ENCODE assay signal across 14 cellular contexts in the genomic region with DNA sequence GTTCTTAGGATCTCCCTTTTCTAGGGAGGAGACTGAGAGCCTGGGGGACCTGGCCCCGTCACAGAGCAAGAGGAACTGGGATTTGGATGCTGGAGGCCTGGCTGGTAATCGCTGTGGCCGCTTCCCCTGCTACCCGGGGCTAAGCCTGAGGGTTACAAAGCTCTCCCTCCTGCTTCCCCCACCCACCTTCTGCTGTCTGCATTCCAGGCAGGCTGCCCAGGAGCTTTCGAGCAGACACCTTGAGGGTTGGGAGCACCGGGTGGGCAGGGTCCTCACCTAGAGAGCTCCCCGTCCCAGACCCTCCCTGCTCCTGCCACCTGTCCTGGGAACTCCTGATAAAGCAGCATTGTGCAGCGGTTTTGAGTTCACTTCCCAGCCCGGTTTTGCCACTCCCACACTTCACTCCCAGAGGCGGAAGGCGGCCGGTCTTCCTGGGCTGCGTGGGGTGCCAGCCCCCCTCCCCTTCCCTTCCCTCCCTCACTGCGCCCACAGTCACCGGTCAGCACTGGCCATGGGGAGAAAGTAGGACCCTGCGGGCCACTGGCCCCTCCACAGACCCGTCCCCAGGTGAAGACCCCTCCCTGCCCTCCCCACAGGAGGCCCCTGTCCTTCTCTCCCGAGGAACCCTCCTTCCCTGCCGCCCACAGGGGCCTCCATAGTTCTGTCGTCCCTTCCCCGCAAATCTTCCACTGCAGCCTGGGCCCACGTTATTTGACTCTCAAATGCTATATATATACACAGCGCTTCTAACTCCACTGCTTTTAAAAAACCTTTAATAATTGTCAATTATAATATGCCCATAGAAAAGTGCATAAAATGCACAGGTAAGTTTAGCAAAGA. TPM values are rescaled to one million over a fixed set of nuclear protein-coding genes. Genes with fewer than 3 reads are reported as not detected.
DNase-seq lines count a peak whose midpoint lies in the region; ATAC-seq and TF ChIP-seq lines count a peak whose summit lies in the region.
"Had no signal": no experiment of that assay in that cellular context is flagged by ENCODE, and none has a peak within 500 bp of the region (broad histone marks: within the 10 kb centered on the region; RNA-seq: fewer than 3 reads in every experiment).

No MANE protein-coding gene starts in this region.

- no peaks in the 10 kb centered on the region for H3K27me3 Mint-ChIP-seq in dendritic cell treated with granulocyte-macrophage colony-stimulating factor and Interleukin-4, amounts not matched to agents 40 ng/mL and 50 ng/mL, for 4 days
- no peaks in the 10 kb centered on the region for H3K27me3 Mint-ChIP-seq in type B pancreatic cell
- H3K27me3 Mint-ChIP-seq in CD14-positive monocyte (ENCODE audit: low read depth in 3 of 3), result no peaks in the 10 kb centered on the region
- H3K27me3 Mint-ChIP-seq: stimulated activated memory B cell treated with anti-CD40 and anti-IgM and Interleukin-4, amounts not matched to agents 10 μg/mL and 1 μg/mL and 100 μg/mL, for 72 hours had no signal

- peaks cover 47% of the 10 kb centered on the region for H3K4me1 ChIP-seq in mucosa of descending colon (ENCODE audit: low read depth)
- peaks cover 11% of the 10 kb centered on the region for H3K4me1 ChIP-seq in psoas muscle

- WGBS in psoas muscle, 3 donors, result 64 to 76% (median 65%) methylated on average over 23 of the region's 23 CpGs

- H3K9me3 Mint-ChIP-seq in dendritic cell treated with granulocyte-macrophage colony-stimulating factor and Interleukin-4, amounts not matched to agents 40 ng/mL and 50 ng/mL, for 4 days, result no peaks in the 10 kb centered on the region
- H3K9me3 Mint-ChIP-seq in type B pancreatic cell, result no peaks in the 10 kb centered on the region
- no peaks in the 10 kb centered on the region for H3K9me3 Mint-ChIP-seq in CD14-positive monocyte
- H3K9me3 Mint-ChIP-seq: stimulated activated memory B cell treated with anti-CD40 and anti-IgM and Interleukin-4, amounts not matched to agents 10 μg/mL and 1 μg/mL and 100 μg/mL, for 72 hours had no signal

- no peak overlapping the region for H3K27ac ChIP-seq in psoas muscle

- peak overlapping the region; percentile 33 for H3K27ac Mint-ChIP-seq in dendritic cell treated with granulocyte-macrophage colony-stimulating factor and Interleukin-4, amounts not matched to agents 40 ng/mL and 50 ng/mL, for 4 days
- peak overlapping the region; percentile 85 for H3K27ac Mint-ChIP-seq in type B pancreatic cell
- peak overlapping the region in 2 of 7 donors; percentile 5 to 13 for H3K27ac Mint-ChIP-seq in CD14-positive monocyte
- H3K27ac Mint-ChIP-seq: stimulated activated memory B cell treated with anti-CD40 and anti-IgM and Interleukin-4, amounts not matched to agents 10 μg/mL and 1 μg/mL and 100 μg/mL, for 72 hours had no signal

- ATAC-seq in mucosa of descending colon, result peak; percentile 65
- no peak for ATAC-seq in psoas muscle
- ATAC-seq: stimulated activated memory B cell treated with anti-CD40 and anti-IgM and Interleukin-4, amounts not matched to agents 10 μg/mL and 1 μg/mL and 100 μg/mL, for 72 hours had no signal

- DNase-seq in DMS79 treated with DMSO at 0.1 percent for 48 hours (lab: John Stamatoyannopoulos, UW) (peak; percentile 23), DMS79 (lab: John Stamatoyannopoulos, UW) (no peak), mucosa of descending colon (peak in 1 of 3 donors; percentile 61), type B pancreatic cell (ENCODE audit: extremely low spot score, unreplicated experiment) (peak; percentile 65), psoas muscle (no peak), CD14-positive monocyte (ENCODE audit: low spot score) (no peak), NCI-H774 (lab: John Stamatoyannopoulos, UW) (no peak)
- DNase-seq: activated CD8-positive, alpha-beta memory T cell treated with anti-CD3 and anti-CD28 coated beads, Interleukin-2, amount 50 U/mL, for 48 hours; NCI-H345; RPMI8226; stimulated activated CD4-positive, alpha-beta T cell treated with anti-CD3 and anti-CD28 coated beads, Interleukin-1b, Interleukin-23, amount 100 ng/mL, for 48 hours had no signal

- H3K9me3 ChIP-seq in mucosa of descending colon (no peaks in the 10 kb centered on the region), psoas muscle (no peaks in the 10 kb centered on the region)

- H3K36me3 ChIP-seq in mucosa of descending colon (ENCODE audit: low read depth) (no peaks in the 10 kb centered on the region), psoas muscle (ENCODE audit: insufficient read depth in 1 of 2, low read depth in 1 of 2) (no peaks in the 10 kb centered on the region)

- intact Hi-C loops in dendritic cell treated with granulocyte-macrophage colony-stimulating factor and Interleukin-4, amounts not matched to agents 40 ng/mL and 50 ng/mL, for 4 days (cut with micrococcal nuclease), result no loop called here
- intact Hi-C loops in mucosa of descending colon (cut with DNase I, micrococcal nuclease) (no loop called here), psoas muscle (cut with DNase I) (no loop called here), CD14-positive monocyte (cut with micrococcal nuclease) (no loop called here)

- H3K4me3 ChIP-seq in mucosa of descending colon, result no peak overlapping the region
- H3K4me3 ChIP-seq in psoas muscle, result no peak overlapping the region

- peak overlapping the region; percentile 41 for H3K4me3 Mint-ChIP-seq in dendritic cell treated with granulocyte-macrophage colony-stimulating factor and Interleukin-4, amounts not matched to agents 40 ng/mL and 50 ng/mL, for 4 days
- H3K4me3 Mint-ChIP-seq in type B pancreatic cell (peak overlapping the region; percentile 65), CD14-positive monocyte (peak overlapping the region in 1 of 2 donors; percentile 59)
- H3K4me3 Mint-ChIP-seq: stimulated activated memory B cell treated with anti-CD40 and anti-IgM and Interleukin-4, amounts not matched to agents 10 μg/mL and 1 μg/mL and 100 μg/mL, for 72 hours had no signal

- no peaks in the 10 kb centered on the region for H3K27me3 ChIP-seq in psoas muscle (ENCODE audit: insufficient read depth in 3 of 3, low read length in 2 of 3)

- H3K36me3 Mint-ChIP-seq in dendritic cell treated with granulocyte-macrophage colony-stimulating factor and Interleukin-4, amounts not matched to agents 40 ng/mL and 50 ng/mL, for 4 days (ENCODE audit: low read depth), result peaks cover 6% of the 10 kb centered on the region
- H3K36me3 Mint-ChIP-seq in type B pancreatic cell (peaks cover 3% of the 10 kb centered on the region), CD14-positive monocyte (peaks cover 5 to 6% of the 10 kb centered on the region in 2 donors)

- peaks cover 60% of the 10 kb centered on the region for H3K4me1 Mint-ChIP-seq in dendritic cell treated with granulocyte-macrophage colony-stimulating factor and Interleukin-4, amounts not matched to agents 40 ng/mL and 50 ng/mL, for 4 days (ENCODE audit: low read depth)
- H3K4me1 Mint-ChIP-seq in type B pancreatic cell (ENCODE audit: unreplicated experiment), result peaks cover 65% of the 10 kb centered on the region
- H3K4me1 Mint-ChIP-seq in CD14-positive monocyte, result peaks cover 33% of the 10 kb centered on the region

- TF ChIP-seq CTCF in mucosa of descending colon (IDR thresholded peaks at IDR 0.05), result no peak
- no peak for TF ChIP-seq CTCF in type B pancreatic cell (conservative IDR thresholded peaks at IDR 0.05)
- no peak for TF ChIP-seq CTCF in psoas muscle (IDR thresholded peaks at IDR 0.05)
- no peak for TF ChIP-seq CTCF in CD14-positive monocyte (IDR thresholded peaks at IDR 0.05)

RNA-seq across cellular contexts. Expression of a gene that starts 8.1 kb away (rescaled TPM):
- total RNA-seq in mucosa of descending colon (100 to 1,000 TPM in 1 of 3 donors, 10 to 100 TPM in 2; 54.4 to 116 (median 76.5) TPM), type B pancreatic cell (ENCODE audit: low replicate concordance) (52.1 and 64.3 TPM in 2 replicates), psoas muscle (10 to 100 TPM; 10.6 to 17.3 (median 11.6) TPM)
- polyA plus RNA-seq in psoas muscle (10 to 100 TPM in 2 of 3 donors, 1 to 10 TPM in 1; 7.2 to 22.0 (median 16.5) TPM), CD14-positive monocyte (1 to 10 TPM; 1.3 to 1.5 TPM)

RNA-seq across cellular contexts. Expression of a gene that starts 49.5 kb away (rescaled TPM):
- total RNA-seq in mucosa of descending colon (not detected), type B pancreatic cell (ENCODE audit: low replicate concordance) (0.29 and 0.31 TPM in 2 replicates), psoas muscle (not detected)
- polyA plus RNA-seq in psoas muscle (under 1 TPM in 1 of 3 donors, not detected in 2; 0.07 TPM), CD14-positive monocyte (not detected)
- polyA plus RNA-seq: neural cell had no signal

Comparison
In these comparisons a context has a peak if more than half of its experiments do, and no peak if none do; other contexts are left out.
1. DNase-seq: peak in DMS79 treated with DMSO at 0.1 percent for 48 hours (single experiment) and type B pancreatic cell (single experiment); none in DMS79 (single experiment), psoas muscle (0 of 2), CD14-positive monocyte (single experiment) and NCI-H774 (single experiment).